Comparison of ENCODE assay signal across 18 cellular contexts in the genomic region with DNA sequence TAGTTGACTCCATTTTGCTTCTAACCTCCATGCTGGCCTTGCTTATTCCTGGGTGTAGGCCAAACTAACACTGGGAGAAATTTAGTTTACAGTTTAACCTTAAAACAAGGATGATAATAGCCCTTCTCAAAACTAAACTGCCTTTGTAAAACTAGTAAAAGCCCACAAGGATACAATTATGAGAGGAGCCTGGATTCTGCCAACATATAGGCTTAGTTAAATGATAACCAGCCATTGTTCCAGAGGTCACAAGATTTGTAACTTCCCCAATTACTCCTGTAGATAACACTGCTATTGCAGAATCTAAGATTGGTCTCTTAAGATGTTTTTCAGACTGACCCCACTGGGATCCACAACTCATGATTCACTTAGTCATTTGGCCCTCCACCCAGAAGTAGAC.
DNase-seq lines count a peak whose midpoint lies in the region; ATAC-seq and TF ChIP-seq lines count a peak whose summit lies in the region.
"Had no signal": no experiment of that assay in that cellular context is flagged by ENCODE, and none has a peak within 500 bp of the region (broad histone marks: within the 10 kb centered on the region; RNA-seq: fewer than 3 reads in every experiment).

No MANE protein-coding gene starts in this region.

- peak overlapping the region; percentile 4 for H3K27ac ChIP-seq in colonic mucosa

- no TSS peak for BruUV-seq in Caco-2 (replicated peaks; lab: Mats Ljungman, UMichigan)

- H3K4me1 ChIP-seq in colonic mucosa (no peaks in the 10 kb centered on the region), Caco-2 (no peaks in the 10 kb centered on the region)

- no peaks in the 10 kb centered on the region for H3K27me3 Mint-ChIP-seq in Caco-2 (ENCODE audit: insufficient read depth, unreplicated experiment)
- H3K27me3 Mint-ChIP-seq: CD4-positive, alpha-beta memory T cell had no signal

- H3K9me3 ChIP-seq in colonic mucosa (no peaks in the 10 kb centered on the region), Caco-2 (no peaks in the 10 kb centered on the region)
- H3K9me3 ChIP-seq: HAP-1 had no signal

- CTCF ChIA-PET in Caco-2 (lab: Charles Lee): no interaction called here

- H3K4me3 ChIP-seq in colonic mucosa (no peak overlapping the region), Caco-2 (ENCODE audit: low read depth, low read length) (no peak overlapping the region)
- H3K4me3 ChIP-seq: GM12878, GM23338, HAP-1 had no signal

- no peak overlapping the region for H3K27ac Mint-ChIP-seq in Caco-2 (ENCODE audit: unreplicated experiment)
- H3K27ac Mint-ChIP-seq: CD4-positive, alpha-beta memory T cell; GM23338; HFFc6 had no signal

- H3K36me3 ChIP-seq in colonic mucosa (no peaks in the 10 kb centered on the region), Caco-2 (ENCODE audit: control insufficient read depth, insufficient read depth, low read length) (no peaks in the 10 kb centered on the region)
- H3K36me3 ChIP-seq: HAP-1 had no signal

- no peak for ATAC-seq in GM19023 (IDR thresholded peaks at IDR 0.05; ENCODE audit: unreplicated experiment)
- ATAC-seq: GM12878, GM23338 had no signal

- no peak overlapping the region for H3K9ac ChIP-seq in colonic mucosa (ENCODE audit: low read depth in 2 of 2, low read length in 2 of 2)

- no peaks in the 10 kb centered on the region for H3K4me1 Mint-ChIP-seq in Caco-2 (ENCODE audit: low read depth, unreplicated experiment)
- H3K4me1 Mint-ChIP-seq: CD4-positive, alpha-beta memory T cell had no signal

- no peaks in the 10 kb centered on the region for H3K9me3 Mint-ChIP-seq in Caco-2 (ENCODE audit: unreplicated experiment)

- POLR2A ChIA-PET in Caco-2 (lab: Charles Lee): no interaction called here

- TF ChIP-seq CTCF in colonic mucosa (IDR thresholded peaks at IDR 0.05): no peak
- no peak for TF ChIP-seq CTCF in Caco-2 (IDR thresholded peaks at IDR 0.05; ENCODE audit: insufficient read depth in 1 of 2, low read depth in 1 of 2, low read length in 1 of 2, severe bottlenecking in 1 of 2, unreplicated experiment in 1 of 2)

- H3K27me3 ChIP-seq in colonic mucosa: no peaks in the 10 kb centered on the region
- H3K27me3 ChIP-seq in Caco-2 (replicated peaks; ENCODE audit: control insufficient read depth, insufficient read depth, low read length): no peaks in the 10 kb centered on the region

- intact Hi-C loops in colonic mucosa (cut with DNase I): no loop called here
- intact Hi-C loops in Caco-2 (cut with micrococcal nuclease; ENCODE audit: unreplicated experiment): no loop called here

- DNase-seq in OCI-M1 (lab: John Stamatoyannopoulos, UW) (peak; percentile 15), colonic mucosa (peak; percentile 33), mucosa of gallbladder (ENCODE audit: low spot score) (peak; percentile 29), Caco-2 (no peak), GM19238 (ENCODE audit: insufficient read length, low spot score) (no peak), NCI-H510A (lab: John Stamatoyannopoulos, UW) (no peak)
- DNase-seq: C1 segment of cervical spinal cord; CD4-positive, alpha-beta memory T cell; COR-L47; DMS 273 treated with DMSO at 0.1 percent for 48 hours; DMS79; EL; GDM1; HFFc6 had no signal

- H3K36me3 Mint-ChIP-seq in Caco-2 (ENCODE audit: insufficient read depth, unreplicated experiment): no peaks in the 10 kb centered on the region
- H3K36me3 Mint-ChIP-seq: CD4-positive, alpha-beta memory T cell had no signal

- no peak overlapping the region for H3K4me3 Mint-ChIP-seq in Caco-2 (ENCODE audit: unreplicated experiment)
- H3K4me3 Mint-ChIP-seq: CD4-positive, alpha-beta memory T cell; GM23338; HFFc6 had no signal

Comparison
In these comparisons a context has a peak if more than half of its experiments do, and no peak if none do; other contexts are left out.
1. DNase-seq: peak in OCI-M1 (single experiment), colonic mucosa (single experiment) and mucosa of gallbladder (single experiment); none in Caco-2 (0 of 2), GM19238 (single experiment) and NCI-H510A (single experiment).